In genomic region chr13:68609671-68610070, GRCh38 we compare ENCODE assay signal across 22 cellular contexts.
"Had no signal": no experiment of that assay in that cellular context is flagged by ENCODE, and none has a peak within 500 bp of the region (broad histone marks: within the 10 kb centered on the region; RNA-seq: fewer than 3 reads in every experiment).

No MANE protein-coding gene starts in this region.

- H3K4me2 ChIP-seq: SK-N-SH had no signal

- DNase-seq: Kasumi-1, KG1, MM.1S, NCI-H1092 treated with DMSO at 0.1 percent for 48 hours, NCI-H1436, NCI-H187, NCI-H2029, NCI-H2081 treated with DMSO at 0.1 percent for 48 hours, NCI-H2171, NCI-H226, NCI-H446, NCI-H510A, NCI-H524 treated with DMSO at 0.1 percent for 48 hours, NCI-H69, NCI-H774, Right ventricle myocardium superior, RPMI8226, SIG-M5, SK-N-SH had no signal

- H3K9ac ChIP-seq: SK-N-SH had no signal

- H3K4me1 ChIP-seq: SJSA1 had no signal

- H3K9me3 ChIP-seq: SK-N-SH had no signal

- H3K27me3 ChIP-seq: SJSA1 had no signal

- FAIRE-seq: HTR-8/SVneo had no signal

- H3K27ac ChIP-seq: HL-60, SJSA1 had no signal

- H3K4me3 ChIP-seq: SJSA1 had no signal

- H3K9me2 ChIP-seq: SK-N-SH had no signal

- H3K36me3 ChIP-seq: SJSA1 had no signal
